In the genomic region with DNA sequence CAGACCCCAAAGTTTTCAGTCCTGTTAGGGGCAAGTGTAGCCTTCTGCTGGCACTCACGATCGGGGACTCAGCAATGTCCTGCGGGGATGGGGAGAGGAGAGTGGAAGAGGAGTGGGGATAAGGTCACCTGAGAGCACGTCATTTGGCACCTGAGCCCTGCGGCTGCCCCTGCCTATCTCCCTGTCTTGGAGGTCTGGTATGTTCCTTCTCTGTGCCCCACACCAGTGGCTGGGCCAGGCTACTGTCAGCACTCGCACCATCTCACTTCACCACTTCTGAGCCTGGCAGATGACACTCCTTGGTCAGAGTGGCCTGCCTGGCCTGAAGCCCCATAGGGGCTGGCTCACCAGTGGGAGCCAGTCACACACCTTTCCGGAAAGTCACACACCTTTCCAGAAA, we compare ENCODE assay signal across 24 cellular contexts. TPM values are rescaled to one million over a fixed set of nuclear protein-coding genes. Genes with fewer than 3 reads are reported as not detected.
A peak's percentile ranks its signal among the peaks of the same experiment; 100 is the strongest.
DNase-seq lines count a peak whose midpoint lies in the region; ATAC-seq and TF ChIP-seq lines count a peak whose summit lies in the region.
"Had no signal": no experiment of that assay in that cellular context is flagged by ENCODE, and none has a peak within 500 bp of the region (broad histone marks: within the 10 kb centered on the region; RNA-seq: fewer than 3 reads in every experiment).

No MANE protein-coding gene starts in this region.

- H3K9me3 ChIP-seq in right atrium auricular region: no peaks in the 10 kb centered on the region
- H3K9me3 ChIP-seq: Caco-2, SJCRH30 had no signal

- H3K4me3 ChIP-seq in right atrium auricular region: no peak overlapping the region
- H3K4me3 ChIP-seq: GM12878, GM23338, SJCRH30 had no signal

- no peaks in the 10 kb centered on the region for H3K4me1 Mint-ChIP-seq in T-cell
- H3K4me1 Mint-ChIP-seq: B cell had no signal

- TF ChIP-seq CTCF in right atrium auricular region (IDR thresholded peaks at IDR 0.05): no peak

- no peak overlapping the region for H3K27ac Mint-ChIP-seq in T-cell
- H3K27ac Mint-ChIP-seq: B cell, GM23338 had no signal

- H3K36me3 ChIP-seq in right atrium auricular region: peaks cover 41% of the 10 kb centered on the region

- peak overlapping the region; percentile 75 to 94 for H3K27ac ChIP-seq in right atrium auricular region
- H3K27ac ChIP-seq: SJCRH30 had no signal

- ATAC-seq in Right ventricle myocardium inferior (peak; percentile 93), T-cell (replicated peaks in 1 of 4) (no peak), HG03039 (IDR thresholded peaks at IDR 0.05; ENCODE audit: unreplicated experiment) (no peak)
- ATAC-seq: GM12878, GM23338, PC-3 had no signal

- intact Hi-C loops in Right ventricle myocardium inferior (cut with DNase I) (loop anchor here (1.0 to 5.0 kb wide), 3 partner anchors 18 to 150 kb away; no protein-coding TSS in a partner anchor), cardiac septum (cut with DNase I) (no loop called here)

- H3K9me3 Mint-ChIP-seq in T-cell: no peaks in the 10 kb centered on the region
- H3K9me3 Mint-ChIP-seq: GM23338 had no signal

- H3K27me3 Mint-ChIP-seq in T-cell: no peaks in the 10 kb centered on the region
- H3K27me3 Mint-ChIP-seq: B cell; CD4-positive, CD25-positive, alpha-beta regulatory T cell had no signal

- H3K4me3 Mint-ChIP-seq in T-cell: no peak overlapping the region
- H3K4me3 Mint-ChIP-seq: B cell, GM23338 had no signal

- H3K27me3 ChIP-seq in right atrium auricular region: no peaks in the 10 kb centered on the region
- H3K27me3 ChIP-seq: SJCRH30 had no signal

- DNase-seq in Right ventricle myocardium inferior (ENCODE audit: missing footprints) (peak; percentile 78), cardiac septum (ENCODE audit: low spot score) (no peak), cerebellum (ENCODE audit: low spot score) (peak; percentile 30), right atrium auricular region (ENCODE audit: low spot score) (peak; percentile 72), T-cell (no peak), cortex of kidney (lab: John Stamatoyannopoulos, UW) (no peak), DMS153 (lab: John Stamatoyannopoulos, UW) (no peak)
- DNase-seq: Caco-2; CD4-positive, CD25-positive, alpha-beta regulatory T cell; EL; HCEC 1CT; KBM-7; NCI-H1105 treated with DMSO at 0.1 percent for 48 hours; NCI-H1694 treated with DMSO at 0.1 percent for 48 hours; NCI-H226; NCI-H524; PC-3; RPMI8226; SJCRH30 had no signal

- H3K4me1 ChIP-seq in right atrium auricular region: peaks cover 0 to 23% of the 10 kb centered on the region in 2 donors
- H3K4me1 ChIP-seq: Caco-2, SJCRH30 had no signal

- CTCF ChIA-PET in T-cell (lab: Charles Lee): no interaction called here

- H3K36me3 Mint-ChIP-seq in T-cell: peaks cover 37% of the 10 kb centered on the region

- POLR2A ChIA-PET in T-cell (lab: Charles Lee): no interaction called here

RNA-seq across cellular contexts. Expression of a gene that starts 20.1 kb away (rescaled TPM):
- 26.4 TPM for total RNA-seq in Right ventricle myocardium inferior
- total RNA-seq in cardiac septum: 2.9 TPM
- total RNA-seq in cerebellum: 2.4 TPM
- 10 to 100 TPM in 1 of 2 donors, 1 to 10 TPM in 1; 8.3 to 16.1 TPM for total RNA-seq in right atrium auricular region
- 1 to 10 TPM in 4 of 5 donors, under 1 TPM in 1; 0.75 to 2.3 (median 1.2) TPM for total RNA-seq in T-cell
- total RNA-seq: A172, GM12878 had no signal

RNA-seq across cellular contexts. Expression of a gene that starts 25.1 kb away (rescaled TPM):
- 51.5 TPM for total RNA-seq in Right ventricle myocardium inferior
- total RNA-seq in cardiac septum: 32.8 TPM
- total RNA-seq in cerebellum: 27.9 TPM
- total RNA-seq in right atrium auricular region: 10 to 100 TPM; 22.3 to 33.3 TPM
- total RNA-seq in T-cell: 100 to 1,000 TPM in 4 of 5 donors, 10 to 100 TPM in 1; 95.0 to 113 (median 104) TPM

RNA-seq across cellular contexts. Expression of a gene that starts 40.5 kb away (rescaled TPM):
- 45.5 TPM for total RNA-seq in Right ventricle myocardium inferior
- 37.2 TPM for total RNA-seq in cardiac septum
- 53.9 TPM for total RNA-seq in cerebellum
- total RNA-seq in right atrium auricular region: 10 to 100 TPM; 24.5 to 33.3 TPM
- total RNA-seq in T-cell: 10 to 100 TPM; 38.5 to 50.3 (median 47.9) TPM

RNA-seq across cellular contexts. Expression of a gene that starts 55.8 kb away (rescaled TPM):
- total RNA-seq in Right ventricle myocardium inferior (15.7 TPM), cardiac septum (14.2 TPM), cerebellum (16.6 TPM), right atrium auricular region (10 to 100 TPM in 1 of 2 donors, 1 to 10 TPM in 1; 9.0 to 14.6 TPM), T-cell (10 to 100 TPM; 31.5 to 46.1 (median 42.1) TPM)

Comparison
In these comparisons a context has a peak if more than half of its experiments do, and no peak if none do; other contexts are left out.
1. DNase-seq: peak in Right ventricle myocardium inferior (single experiment), cerebellum (single experiment) and right atrium auricular region (single experiment); none in cardiac septum (single experiment), T-cell (0 of 34), cortex of kidney (single experiment) and DMS153 (single experiment).